ENCODE assay signal across 24 cellular contexts in genomic region chr2:4678937-4679336, GRCh38.
"Had no signal": no experiment of that assay in that cellular context is flagged by ENCODE, and none has a peak within 500 bp of the region (broad histone marks: within the 10 kb centered on the region; RNA-seq: fewer than 3 reads in every experiment).

No MANE protein-coding gene starts in this region.

- H3K4me1 ChIP-seq: breast epithelium, right lobe of liver, transverse colon had no signal

- H3K4me1 Mint-ChIP-seq: central memory CD8-positive, alpha-beta T cell; nephron; WTC11 had no signal

- H3K9me3 Mint-ChIP-seq: activated naive CD8-positive, alpha-beta T cell treated with anti-CD3 and anti-CD28 coated beads for 36 hours; activated T-cell treated with anti-CD3 and anti-CD28 coated beads, Interleukin-2, amount 50 U/mL, for 4 hours; nephron had no signal

- ATAC-seq: activated T-cell treated with anti-CD3 and anti-CD28 coated beads, Interleukin-2, amount 50 U/mL, for 4 hours; esophagus mucosa; right lobe of liver; stimulated activated memory B cell treated with anti-CD40 and anti-IgM and Interleukin-4, amounts not matched to agents 10 μg/mL and 1 μg/mL and 100 μg/mL, for 72 hours; WTC11 had no signal

- H3K27ac ChIP-seq: breast epithelium, right lobe of liver, transverse colon had no signal

- H3K9me3 ChIP-seq: breast epithelium, right lobe of liver, transverse colon had no signal

- H3K4me3 Mint-ChIP-seq: activated naive CD8-positive, alpha-beta T cell treated with anti-CD3 and anti-CD28 coated beads for 36 hours; activated T-cell treated with anti-CD3 and anti-CD28 coated beads, Interleukin-2, amount 50 U/mL, for 4 hours; central memory CD8-positive, alpha-beta T cell; memory B cell; nephron; stimulated activated memory B cell treated with anti-CD40 and anti-IgM and Interleukin-4, amounts not matched to agents 10 μg/mL and 1 μg/mL and 100 μg/mL, for 72 hours; WTC11 had no signal

- DNase-seq: activated CD8-positive, alpha-beta memory T cell treated with anti-CD3 and anti-CD28 coated beads for 24 hours; activated CD8-positive, alpha-beta memory T cell treated with anti-CD3 and anti-CD28 coated beads, Interleukin-2, amount 50 U/mL, for 4 hours; activated naive CD4-positive, alpha-beta T cell treated with Interleukin-2 at 50 U/mL for 16 hours; activated naive CD8-positive, alpha-beta T cell treated with anti-CD3 and anti-CD28 coated beads for 36 hours; activated T-cell treated with anti-CD3 and anti-CD28 coated beads, Interleukin-2, amount 50 U/mL, for 4 hours; effector memory CD4-positive, alpha-beta T cell; foreskin melanocyte; nucleus accumbens; posterior cingulate gyrus; right lobe of liver; small intestine; transverse colon had no signal

- H3K36me3 ChIP-seq: breast epithelium, right lobe of liver, transverse colon had no signal

- H3K4me3 ChIP-seq: breast epithelium, right lobe of liver, transverse colon had no signal

- FAIRE-seq: astrocyte, colon, islet of Langerhans, small intestine, TTC549 had no signal

- H3K27me3 ChIP-seq: breast epithelium, right lobe of liver, transverse colon had no signal

- H3K27ac Mint-ChIP-seq: activated naive CD8-positive, alpha-beta T cell treated with anti-CD3 and anti-CD28 coated beads for 36 hours; activated T-helper 2 cell treated with anti-CD3 and anti-CD28 coated beads, Interferon-gamma antibody, Interleukin-2, Interleukin-4, amounts not matched to agents 10 μg/mL and 5 μg/mL and 100 μg/mL, durations not matched to agents 14 hours and 24 hours and 36 hours; memory B cell; nephron; stimulated activated memory B cell treated with anti-CD40 and anti-IgM and Interleukin-4, amounts not matched to agents 10 μg/mL and 1 μg/mL and 100 μg/mL, for 72 hours; WTC11 had no signal

- H3K27me3 Mint-ChIP-seq: activated naive CD8-positive, alpha-beta T cell treated with anti-CD3 and anti-CD28 coated beads for 36 hours; central memory CD8-positive, alpha-beta T cell; stimulated activated memory B cell treated with anti-CD40 and anti-IgM and Interleukin-4, amounts not matched to agents 10 μg/mL and 1 μg/mL and 100 μg/mL, for 72 hours had no signal
